In genomic region chr9:112041536-112042243, GRCh38 we compare ENCODE assay signal across 1 cellular context.
TF ChIP-seq lines count a peak whose summit lies in the region.

No MANE protein-coding gene starts in this region.

TF ChIP-seq in HCT116, 20 proteins besides CTCF, POLR2A, EP300 and RAD21 (continued from another document):
- peak; percentile 86 for TF ChIP-seq MAX (IDR thresholded peaks at IDR 0.05)
- no peak for TF ChIP-seq TCF7L2 (IDR thresholded peaks at IDR 0.05; ENCODE audit: borderline replicate concordance, extremely low read depth, insufficient read depth, insufficient read length)
- TF ChIP-seq CBX3 (IDR thresholded peaks at IDR 0.05; ENCODE audit: low read depth): peak; percentile 96
- no peak for TF ChIP-seq EZH2 (IDR thresholded peaks at IDR 0.05)
- TF ChIP-seq SP1 (IDR thresholded peaks at IDR 0.05; ENCODE audit: low read depth): peak; percentile 96
- no peak for TF ChIP-seq ZNF274 (IDR thresholded peaks at IDR 0.05; ENCODE audit: low read depth, low read length)
- no peak for TF ChIP-seq EZH2phosphoT487 (IDR thresholded peaks at IDR 0.05; ENCODE audit: borderline replicate concordance)
- TF ChIP-seq JUND (IDR thresholded peaks at IDR 0.05): peak; percentile 93
- TF ChIP-seq YY1 (IDR thresholded peaks at IDR 0.05; ENCODE audit: extremely low read depth, insufficient replicate concordance, low read depth, low read length): peak; percentile 66
- peak; percentile 78 for TF ChIP-seq FOSL1 (IDR thresholded peaks at IDR 0.05; ENCODE audit: low read depth)
- TF ChIP-seq EGR1 (IDR thresholded peaks at IDR 0.05; ENCODE audit: low read depth): peak; percentile 84
